In the genomic region with DNA sequence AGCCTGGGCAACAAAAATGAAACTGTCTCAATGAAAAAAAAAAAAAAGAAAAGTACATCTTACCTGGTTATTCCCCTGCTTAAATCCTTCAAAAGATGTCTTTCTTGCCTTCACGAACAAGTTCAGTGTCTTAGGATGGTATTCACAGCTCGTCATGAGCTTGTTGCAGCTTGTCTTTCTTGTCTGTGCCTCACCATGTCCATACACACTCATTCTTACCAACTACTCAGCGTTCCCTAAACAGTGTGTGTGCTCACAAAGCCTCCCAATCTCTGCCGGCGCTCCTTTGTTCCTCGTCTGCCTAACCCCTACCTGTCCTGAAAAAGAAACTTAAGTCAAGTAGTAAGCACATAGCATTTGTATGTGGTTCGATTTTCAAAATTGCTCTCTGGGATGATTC, we compare ENCODE assay signal across 1 cellular context.
TF ChIP-seq lines count a peak whose summit lies in the region.

No MANE protein-coding gene starts in this region.

TF ChIP-seq in K562, 482 proteins besides CTCF, POLR2A, EP300 and RAD21:
- TF ChIP-seq CTBP1 (IDR thresholded peaks at IDR 0.05; ENCODE audit: borderline replicate concordance) (no peak), PRPF4 (IDR thresholded peaks at IDR 0.05; ENCODE audit: insufficient read depth, low read depth, low read length, poor library complexity, severe bottlenecking) (no peak), ELF4 (CRISPR knock-in tag; IDR thresholded peaks at IDR 0.05) (no peak), MECOM (CRISPR knock-in tag; IDR thresholded peaks at IDR 0.05) (no peak), ZNF77 (CRISPR knock-in tag; IDR thresholded peaks at IDR 0.05) (no peak), SMAD3 (CRISPR knock-in tag; conservative IDR thresholded peaks at IDR 0.05) (no peak), ZNF239 (CRISPR knock-in tag; IDR thresholded peaks at IDR 0.05) (no peak), L3MBTL2 (IDR thresholded peaks at IDR 0.05) (no peak), ARID3B (CRISPR knock-in tag; IDR thresholded peaks at IDR 0.05; ENCODE audit: borderline replicate concordance) (no peak), STAG1 (CRISPR knock-in tag; IDR thresholded peaks at IDR 0.05; ENCODE audit: borderline replicate concordance) (no peak), PTRF (tag; IDR thresholded peaks at IDR 0.05) (no peak)
- TF ChIP-seq, protein P1, sequence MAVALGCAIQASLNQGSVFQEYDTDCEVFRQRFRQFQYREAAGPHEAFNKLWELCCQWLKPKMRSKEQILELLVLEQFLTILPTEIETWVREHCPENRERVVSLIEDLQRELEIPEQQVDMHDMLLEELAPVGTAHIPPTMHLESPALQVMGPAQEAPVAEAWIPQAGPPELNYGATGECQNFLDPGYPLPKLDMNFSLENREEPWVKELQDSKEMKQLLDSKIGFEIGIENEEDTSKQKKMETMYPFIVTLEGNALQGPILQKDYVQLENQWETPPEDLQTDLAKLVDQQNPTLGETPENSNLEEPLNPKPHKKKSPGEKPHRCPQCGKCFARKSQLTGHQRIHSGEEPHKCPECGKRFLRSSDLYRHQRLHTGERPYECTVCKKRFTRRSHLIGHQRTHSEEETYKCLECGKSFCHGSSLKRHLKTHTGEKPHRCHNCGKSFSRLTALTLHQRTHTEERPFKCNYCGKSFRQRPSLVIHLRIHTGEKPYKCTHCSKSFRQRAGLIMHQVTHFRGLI (CRISPR knock-in tag; IDR thresholded peaks at IDR 0.05) = no peak
- TF ChIP-seq, protein P2, sequence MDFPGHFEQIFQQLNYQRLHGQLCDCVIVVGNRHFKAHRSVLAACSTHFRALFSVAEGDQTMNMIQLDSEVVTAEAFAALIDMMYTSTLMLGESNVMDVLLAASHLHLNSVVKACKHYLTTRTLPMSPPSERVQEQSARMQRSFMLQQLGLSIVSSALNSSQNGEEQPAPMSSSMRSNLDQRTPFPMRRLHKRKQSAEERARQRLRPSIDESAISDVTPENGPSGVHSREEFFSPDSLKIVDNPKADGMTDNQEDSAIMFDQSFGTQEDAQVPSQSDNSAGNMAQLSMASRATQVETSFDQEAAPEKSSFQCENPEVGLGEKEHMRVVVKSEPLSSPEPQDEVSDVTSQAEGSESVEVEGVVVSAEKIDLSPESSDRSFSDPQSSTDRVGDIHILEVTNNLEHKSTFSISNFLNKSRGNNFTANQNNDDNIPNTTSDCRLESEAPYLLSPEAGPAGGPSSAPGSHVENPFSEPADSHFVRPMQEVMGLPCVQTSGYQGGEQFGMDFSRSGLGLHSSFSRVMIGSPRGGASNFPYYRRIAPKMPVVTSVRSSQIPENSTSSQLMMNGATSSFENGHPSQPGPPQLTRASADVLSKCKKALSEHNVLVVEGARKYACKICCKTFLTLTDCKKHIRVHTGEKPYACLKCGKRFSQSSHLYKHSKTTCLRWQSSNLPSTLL (IDR thresholded peaks at IDR 0.05) = no peak
- TF ChIP-seq, protein P3, sequence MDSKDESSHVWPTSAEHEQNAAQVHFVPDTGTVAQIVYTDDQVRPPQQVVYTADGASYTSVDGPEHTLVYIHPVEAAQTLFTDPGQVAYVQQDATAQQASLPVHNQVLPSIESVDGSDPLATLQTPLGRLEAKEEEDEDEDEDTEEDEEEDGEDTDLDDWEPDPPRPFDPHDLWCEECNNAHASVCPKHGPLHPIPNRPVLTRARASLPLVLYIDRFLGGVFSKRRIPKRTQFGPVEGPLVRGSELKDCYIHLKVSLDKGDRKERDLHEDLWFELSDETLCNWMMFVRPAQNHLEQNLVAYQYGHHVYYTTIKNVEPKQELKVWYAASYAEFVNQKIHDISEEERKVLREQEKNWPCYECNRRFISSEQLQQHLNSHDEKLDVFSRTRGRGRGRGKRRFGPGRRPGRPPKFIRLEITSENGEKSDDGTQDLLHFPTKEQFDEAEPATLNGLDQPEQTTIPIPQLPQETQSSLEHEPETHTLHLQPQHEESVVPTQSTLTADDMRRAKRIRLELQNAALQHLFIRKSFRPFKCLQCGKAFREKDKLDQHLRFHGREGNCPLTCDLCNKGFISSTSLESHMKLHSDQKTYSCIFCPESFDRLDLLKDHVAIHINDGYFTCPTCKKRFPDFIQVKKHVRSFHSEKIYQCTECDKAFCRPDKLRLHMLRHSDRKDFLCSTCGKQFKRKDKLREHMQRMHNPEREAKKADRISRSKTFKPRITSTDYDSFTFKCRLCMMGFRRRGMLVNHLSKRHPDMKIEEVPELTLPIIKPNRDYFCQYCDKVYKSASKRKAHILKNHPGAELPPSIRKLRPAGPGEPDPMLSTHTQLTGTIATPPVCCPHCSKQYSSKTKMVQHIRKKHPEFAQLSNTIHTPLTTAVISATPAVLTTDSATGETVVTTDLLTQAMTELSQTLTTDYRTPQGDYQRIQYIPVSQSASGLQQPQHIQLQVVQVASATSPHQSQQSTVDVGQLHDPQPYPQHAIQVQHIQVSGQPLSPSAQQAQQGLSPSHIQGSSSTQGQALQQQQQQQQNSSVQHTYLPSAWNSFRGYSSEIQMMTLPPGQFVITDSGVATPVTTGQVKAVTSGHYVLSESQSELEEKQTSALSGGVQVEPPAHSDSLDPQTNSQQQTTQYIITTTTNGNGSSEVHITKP (IDR thresholded peaks at IDR 0.05; ENCODE audit: partially characterized antibody) = no peak
TF ChIP-seq in K562: peak in this region for 0.
